In the genomic region with DNA sequence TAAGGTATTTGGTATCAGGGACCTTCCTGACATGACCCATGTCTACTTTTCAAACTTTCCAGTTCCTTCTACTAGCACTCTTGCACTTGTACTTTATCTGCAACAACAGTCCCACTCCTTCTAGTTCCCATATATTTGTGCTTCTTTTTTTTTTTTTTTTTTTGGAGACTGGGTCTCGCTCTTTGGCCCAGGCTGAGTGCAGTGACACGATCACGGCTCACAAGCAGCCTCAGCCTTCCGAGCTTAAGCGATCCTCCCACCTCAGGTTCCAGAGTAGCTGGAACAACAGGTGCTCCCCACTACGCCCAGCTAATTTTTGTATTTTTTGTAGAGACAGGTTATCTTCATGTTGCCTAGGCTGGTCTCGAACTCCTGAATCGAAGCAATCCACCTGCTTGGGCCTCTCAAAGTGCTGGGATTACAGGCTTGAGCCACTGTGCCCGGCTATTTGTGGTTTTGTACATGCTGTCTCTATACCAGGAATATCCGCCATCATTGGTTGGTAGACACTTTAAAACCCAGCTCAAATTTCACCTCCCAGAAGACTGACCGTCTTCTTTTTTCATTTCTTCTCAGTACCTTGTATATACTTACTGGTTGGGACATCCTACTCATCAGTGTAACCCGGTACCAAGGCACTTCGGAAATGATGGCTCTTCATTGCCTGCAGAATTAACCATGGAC, we compare ENCODE assay signal across 8 cellular contexts. TPM values are rescaled to one million over a fixed set of nuclear protein-coding genes. Genes with fewer than 3 reads are reported as not detected.
A peak's percentile ranks its signal among the peaks of the same experiment; 100 is the strongest.
DNase-seq lines count a peak whose midpoint lies in the region; ATAC-seq and TF ChIP-seq lines count a peak whose summit lies in the region.

No MANE protein-coding gene starts in this region.

- H3K9me3 Mint-ChIP-seq in activated T-cell treated with anti-CD3 and anti-CD28 coated beads, Interleukin-2, amount 50 U/mL, for 4 hours = no peaks in the 10 kb centered on the region

- peaks cover 4% of the 10 kb centered on the region for H3K36me3 Mint-ChIP-seq in activated T-cell treated with anti-CD3 and anti-CD28 coated beads, Interleukin-2, amount 50 U/mL, for 4 hours (ENCODE audit: insufficient read depth)

- H3K27ac ChIP-seq in liver (ENCODE audit: low read depth in 1 of 2, low read length in 2 of 2) (no peak overlapping the region), tibial artery (peak overlapping the region; percentile 85 to 93)

- peak overlapping the region; percentile 97 for H3K9ac ChIP-seq in adipocyte (ENCODE audit: low read length)
- no peak overlapping the region for H3K9ac ChIP-seq in liver (ENCODE audit: low read depth in 1 of 2, low read length in 2 of 2)

- peak overlapping the region; percentile 92 for H3K4me3 Mint-ChIP-seq in activated T-cell treated with anti-CD3 and anti-CD28 coated beads, Interleukin-2, amount 50 U/mL, for 4 hours

- intact Hi-C loops in tibial artery (cut with DNase I; ENCODE audit: low total_unique reads) = no loop called here

- peaks cover 12% of the 10 kb centered on the region for H3K4me1 ChIP-seq in adipocyte (ENCODE audit: control insufficient read depth, insufficient read depth, low read length)
- peaks cover 0 to 10% (median 3%) of the 10 kb centered on the region in 4 donors for H3K4me1 ChIP-seq in liver (ENCODE audit: control insufficient read depth in 4 of 4, insufficient read depth in 4 of 4, low read length in 3 of 4)
- peaks cover 0 to 17% (median 6%) of the 10 kb centered on the region in 4 donors for H3K4me1 ChIP-seq in tibial artery

- no peak for TF ChIP-seq RAD21 in liver (IDR thresholded peaks at IDR 0.05)

- H3K27me3 ChIP-seq in adipocyte (replicated peaks; ENCODE audit: control insufficient read depth, insufficient read depth, low read length) (no peaks in the 10 kb centered on the region), liver (ENCODE audit: control insufficient read depth in 4 of 4, insufficient read depth in 4 of 4, low read length in 3 of 4) (no peaks in the 10 kb centered on the region), tibial artery (peaks cover 0 to 4% of the 10 kb centered on the region in 2 donors)

- H3K4me1 Mint-ChIP-seq in activated T-cell treated with anti-CD3 and anti-CD28 coated beads, Interleukin-2, amount 50 U/mL, for 4 hours (ENCODE audit: low read depth) = peaks cover 33% of the 10 kb centered on the region

- H3K9me3 ChIP-seq in adipocyte (ENCODE audit: control insufficient read depth, low read length) (no peaks in the 10 kb centered on the region), liver (ENCODE audit: control insufficient read depth in 4 of 4, low read length in 3 of 4) (peaks cover 0 to 1% (median 0%) of the 10 kb centered on the region in 4 donors), tibial artery (no peaks in the 10 kb centered on the region)

- no peak for ATAC-seq in activated T-cell treated with anti-CD3 and anti-CD28 coated beads, Interleukin-2, amount 50 U/mL, for 4 hours
- ATAC-seq in left lobe of liver = no peak

- no peaks in the 10 kb centered on the region for H3K27me3 Mint-ChIP-seq in activated T-cell treated with anti-CD3 and anti-CD28 coated beads, Interleukin-2, amount 50 U/mL, for 4 hours (ENCODE audit: low read depth)

- no peak for TF ChIP-seq CTCF in liver (IDR thresholded peaks at IDR 0.05; ENCODE audit: low read depth, low read length, missing input control)
- TF ChIP-seq CTCF in tibial artery (IDR thresholded peaks at IDR 0.05) = no peak

- H3K4me3 ChIP-seq in adipocyte (ENCODE audit: low read length) (peak overlapping the region; percentile 98), liver (ENCODE audit: low read depth in 1 of 3, low read length in 3 of 3) (peak overlapping the region; percentile 60 to 96 (median 78)), tibial artery (peak overlapping the region; percentile 64 to 89)

- DNase-seq in activated T-cell treated with anti-CD3 and anti-CD28 coated beads, Interleukin-2, amount 50 U/mL, for 4 hours = no peak
- DNase-seq in activated T-cell treated with anti-CD3 and anti-CD28 coated beads for 4 hours (no peak), adipocyte (ENCODE audit: low read depth) (no peak), tibial artery (no peak), ecto neural progenitor cell (ENCODE audit: low spot score) (no peak), left lobe of liver (ENCODE audit: low spot score) (no peak), NCI-H1048 (lab: John Stamatoyannopoulos, UW) (no peak)

- no peaks in the 10 kb centered on the region for H3K36me3 ChIP-seq in adipocyte (ENCODE audit: control insufficient read depth, insufficient read depth, low read length, severe bottlenecking)
- no peaks in the 10 kb centered on the region for H3K36me3 ChIP-seq in liver (ENCODE audit: control insufficient read depth in 4 of 4, insufficient read depth in 3 of 4, low read depth in 1 of 4, low read length in 3 of 4)
- H3K36me3 ChIP-seq in tibial artery = no peaks in the 10 kb centered on the region

- WGBS in liver = 92% methylated on average over 13 of the region's 13 CpGs

TF ChIP-seq in liver, 16 proteins besides CTCF, POLR2A, EP300 and RAD21:
- TF ChIP-seq HNF4G (IDR thresholded peaks at IDR 0.05) = no peak
- no peak for TF ChIP-seq FOXA1 (IDR thresholded peaks at IDR 0.05)
- TF ChIP-seq, protein P1, sequence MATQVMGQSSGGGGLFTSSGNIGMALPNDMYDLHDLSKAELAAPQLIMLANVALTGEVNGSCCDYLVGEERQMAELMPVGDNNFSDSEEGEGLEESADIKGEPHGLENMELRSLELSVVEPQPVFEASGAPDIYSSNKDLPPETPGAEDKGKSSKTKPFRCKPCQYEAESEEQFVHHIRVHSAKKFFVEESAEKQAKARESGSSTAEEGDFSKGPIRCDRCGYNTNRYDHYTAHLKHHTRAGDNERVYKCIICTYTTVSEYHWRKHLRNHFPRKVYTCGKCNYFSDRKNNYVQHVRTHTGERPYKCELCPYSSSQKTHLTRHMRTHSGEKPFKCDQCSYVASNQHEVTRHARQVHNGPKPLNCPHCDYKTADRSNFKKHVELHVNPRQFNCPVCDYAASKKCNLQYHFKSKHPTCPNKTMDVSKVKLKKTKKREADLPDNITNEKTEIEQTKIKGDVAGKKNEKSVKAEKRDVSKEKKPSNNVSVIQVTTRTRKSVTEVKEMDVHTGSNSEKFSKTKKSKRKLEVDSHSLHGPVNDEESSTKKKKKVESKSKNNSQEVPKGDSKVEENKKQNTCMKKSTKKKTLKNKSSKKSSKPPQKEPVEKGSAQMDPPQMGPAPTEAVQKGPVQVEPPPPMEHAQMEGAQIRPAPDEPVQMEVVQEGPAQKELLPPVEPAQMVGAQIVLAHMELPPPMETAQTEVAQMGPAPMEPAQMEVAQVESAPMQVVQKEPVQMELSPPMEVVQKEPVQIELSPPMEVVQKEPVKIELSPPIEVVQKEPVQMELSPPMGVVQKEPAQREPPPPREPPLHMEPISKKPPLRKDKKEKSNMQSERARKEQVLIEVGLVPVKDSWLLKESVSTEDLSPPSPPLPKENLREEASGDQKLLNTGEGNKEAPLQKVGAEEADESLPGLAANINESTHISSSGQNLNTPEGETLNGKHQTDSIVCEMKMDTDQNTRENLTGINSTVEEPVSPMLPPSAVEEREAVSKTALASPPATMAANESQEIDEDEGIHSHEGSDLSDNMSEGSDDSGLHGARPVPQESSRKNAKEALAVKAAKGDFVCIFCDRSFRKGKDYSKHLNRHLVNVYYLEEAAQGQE (IDR thresholded peaks at IDR 0.05) = no peak
- TF ChIP-seq JUND (IDR thresholded peaks at IDR 0.05) = no peak
- TF ChIP-seq, protein P2, sequence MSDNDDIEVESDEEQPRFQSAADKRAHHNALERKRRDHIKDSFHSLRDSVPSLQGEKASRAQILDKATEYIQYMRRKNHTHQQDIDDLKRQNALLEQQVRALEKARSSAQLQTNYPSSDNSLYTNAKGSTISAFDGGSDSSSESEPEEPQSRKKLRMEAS (IDR thresholded peaks at IDR 0.05) = no peak
- TF ChIP-seq SP1 (IDR thresholded peaks at IDR 0.05) = no peak
- no peak for TF ChIP-seq RXRA (IDR thresholded peaks at IDR 0.05)
- TF ChIP-seq, protein P3, sequence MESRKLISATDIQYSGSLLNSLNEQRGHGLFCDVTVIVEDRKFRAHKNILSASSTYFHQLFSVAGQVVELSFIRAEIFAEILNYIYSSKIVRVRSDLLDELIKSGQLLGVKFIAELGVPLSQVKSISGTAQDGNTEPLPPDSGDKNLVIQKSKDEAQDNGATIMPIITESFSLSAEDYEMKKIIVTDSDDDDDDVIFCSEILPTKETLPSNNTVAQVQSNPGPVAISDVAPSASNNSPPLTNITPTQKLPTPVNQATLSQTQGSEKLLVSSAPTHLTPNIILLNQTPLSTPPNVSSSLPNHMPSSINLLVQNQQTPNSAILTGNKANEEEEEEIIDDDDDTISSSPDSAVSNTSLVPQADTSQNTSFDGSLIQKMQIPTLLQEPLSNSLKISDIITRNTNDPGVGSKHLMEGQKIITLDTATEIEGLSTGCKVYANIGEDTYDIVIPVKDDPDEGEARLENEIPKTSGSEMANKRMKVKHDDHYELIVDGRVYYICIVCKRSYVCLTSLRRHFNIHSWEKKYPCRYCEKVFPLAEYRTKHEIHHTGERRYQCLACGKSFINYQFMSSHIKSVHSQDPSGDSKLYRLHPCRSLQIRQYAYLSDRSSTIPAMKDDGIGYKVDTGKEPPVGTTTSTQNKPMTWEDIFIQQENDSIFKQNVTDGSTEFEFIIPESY (IDR thresholded peaks at IDR 0.05) = no peak
- TF ChIP-seq, protein P4, sequence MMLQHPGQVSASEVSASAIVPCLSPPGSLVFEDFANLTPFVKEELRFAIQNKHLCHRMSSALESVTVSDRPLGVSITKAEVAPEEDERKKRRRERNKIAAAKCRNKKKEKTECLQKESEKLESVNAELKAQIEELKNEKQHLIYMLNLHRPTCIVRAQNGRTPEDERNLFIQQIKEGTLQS (IDR thresholded peaks at IDR 0.05) = no peak
- no peak for TF ChIP-seq YY1 (IDR thresholded peaks at IDR 0.05)
- no peak for TF ChIP-seq HNF4A (conservative IDR thresholded peaks at IDR 0.05)
- TF ChIP-seq GABPA (IDR thresholded peaks at IDR 0.05 in 1 of 2, conservative IDR thresholded peaks at IDR 0.05 in 1 of 2) = no peak
- no peak for TF ChIP-seq EGR1 (IDR thresholded peaks at IDR 0.05; ENCODE audit: low read depth in 2 of 2)
- no peak for TF ChIP-seq FOXA2 (IDR thresholded peaks at IDR 0.05)
- no peak for TF ChIP-seq NR2F2 (IDR thresholded peaks at IDR 0.05)
- TF ChIP-seq TAF1 (conservative IDR thresholded peaks at IDR 0.05) = no peak

RNA-seq across cellular contexts. Expression of a gene that starts 1.1 kb away (rescaled TPM):
- 1 to 10 TPM; 1.5 to 3.0 (median 3.0) TPM for total RNA-seq in activated T-cell treated with anti-CD3 and anti-CD28 coated beads, Interleukin-2, amount 50 U/mL, for 4 hours
- total RNA-seq in liver = 10 to 100 TPM in 1 of 2 donors, 1 to 10 TPM in 1; 7.8 to 10.8 TPM
- polyA plus RNA-seq in liver = 1 to 10 TPM; 2.0 to 3.6 TPM
- 4.1 TPM for total RNA-seq in left lobe of liver

RNA-seq across cellular contexts. Expression of a gene that starts 48.6 kb away (rescaled TPM):
- total RNA-seq in activated T-cell treated with anti-CD3 and anti-CD28 coated beads, Interleukin-2, amount 50 U/mL, for 4 hours = 10 to 100 TPM; 18.8 to 23.7 (median 20.6) TPM
- 10 to 100 TPM; 10.3 to 12.0 TPM for total RNA-seq in liver
- 1 to 10 TPM; 3.2 to 4.8 TPM for polyA plus RNA-seq in liver
- 7.2 TPM for total RNA-seq in left lobe of liver

Comparison
In these comparisons a context has a peak if more than half of its experiments do, and no peak if none do; other contexts are left out.
1. H3K27ac ChIP-seq: peak in tibial artery (2 of 2); none in liver (0 of 2).
2. Peak in every context shown above with its lines, with median percentiles within 50 percentile points of each other: H3K4me3 ChIP-seq.